Comparison of ENCODE assay signal across 1 cellular context in the genomic region with DNA sequence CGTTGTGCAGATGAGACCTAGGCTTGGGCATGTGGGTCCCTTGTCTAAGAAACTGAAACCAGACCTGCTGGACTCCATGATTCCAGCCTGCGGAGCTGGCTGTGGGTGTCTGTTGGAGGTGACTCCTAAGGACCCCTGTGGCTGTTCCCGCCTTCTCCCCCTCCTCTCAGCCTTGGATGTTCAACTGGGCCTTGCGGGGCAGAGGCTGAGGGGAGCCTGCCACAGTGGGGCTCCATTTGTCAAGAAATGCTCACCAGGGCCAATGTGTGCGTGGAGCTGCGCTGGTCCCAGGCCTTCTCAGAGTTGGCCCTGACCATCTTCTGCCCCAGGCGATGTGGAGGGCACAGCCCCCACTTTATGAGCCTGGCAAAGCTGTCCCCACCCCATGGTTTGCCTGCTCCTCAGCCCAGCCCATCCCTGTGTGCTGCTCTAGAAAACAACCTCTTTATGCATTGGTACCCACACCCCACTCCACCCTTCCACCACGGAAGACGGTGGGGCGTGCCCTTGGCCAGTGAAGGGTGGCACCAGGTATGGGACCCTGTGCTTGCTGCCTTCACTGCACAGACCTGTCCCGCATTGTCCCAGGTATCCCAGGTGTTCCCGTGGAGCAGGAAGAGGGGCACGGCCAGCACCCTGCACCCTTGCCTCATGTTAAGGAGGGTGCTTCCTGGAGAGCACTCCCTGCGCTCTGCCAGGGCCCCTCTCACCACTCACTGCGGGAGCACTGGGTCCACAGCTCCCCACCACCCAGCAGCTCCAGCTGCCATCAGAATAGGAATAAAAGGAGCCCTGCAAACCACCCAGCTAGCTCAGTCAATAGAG.
TF ChIP-seq lines count a peak whose summit lies in the region.

No MANE protein-coding gene starts in this region.

TF ChIP-seq in HepG2, 621 proteins besides CTCF, POLR2A, EP300 and RAD21 (continued from another document):
- TF ChIP-seq, protein P1, sequence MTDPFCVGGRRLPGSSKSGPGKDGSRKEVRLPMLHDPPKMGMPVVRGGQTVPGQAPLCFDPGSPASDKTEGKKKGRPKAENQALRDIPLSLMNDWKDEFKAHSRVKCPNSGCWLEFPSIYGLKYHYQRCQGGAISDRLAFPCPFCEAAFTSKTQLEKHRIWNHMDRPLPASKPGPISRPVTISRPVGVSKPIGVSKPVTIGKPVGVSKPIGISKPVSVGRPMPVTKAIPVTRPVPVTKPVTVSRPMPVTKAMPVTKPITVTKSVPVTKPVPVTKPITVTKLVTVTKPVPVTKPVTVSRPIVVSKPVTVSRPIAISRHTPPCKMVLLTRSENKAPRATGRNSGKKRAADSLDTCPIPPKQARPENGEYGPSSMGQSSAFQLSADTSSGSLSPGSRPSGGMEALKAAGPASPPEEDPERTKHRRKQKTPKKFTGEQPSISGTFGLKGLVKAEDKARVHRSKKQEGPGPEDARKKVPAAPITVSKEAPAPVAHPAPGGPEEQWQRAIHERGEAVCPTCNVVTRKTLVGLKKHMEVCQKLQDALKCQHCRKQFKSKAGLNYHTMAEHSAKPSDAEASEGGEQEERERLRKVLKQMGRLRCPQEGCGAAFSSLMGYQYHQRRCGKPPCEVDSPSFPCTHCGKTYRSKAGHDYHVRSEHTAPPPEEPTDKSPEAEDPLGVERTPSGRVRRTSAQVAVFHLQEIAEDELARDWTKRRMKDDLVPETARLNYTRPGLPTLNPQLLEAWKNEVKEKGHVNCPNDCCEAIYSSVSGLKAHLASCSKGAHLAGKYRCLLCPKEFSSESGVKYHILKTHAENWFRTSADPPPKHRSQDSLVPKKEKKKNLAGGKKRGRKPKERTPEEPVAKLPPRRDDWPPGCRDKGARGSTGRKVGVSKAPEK (CRISPR knock-in tag; IDR thresholded peaks at IDR 0.05; ENCODE audit: borderline replicate concordance): no peak
- TF ChIP-seq, protein P2, sequence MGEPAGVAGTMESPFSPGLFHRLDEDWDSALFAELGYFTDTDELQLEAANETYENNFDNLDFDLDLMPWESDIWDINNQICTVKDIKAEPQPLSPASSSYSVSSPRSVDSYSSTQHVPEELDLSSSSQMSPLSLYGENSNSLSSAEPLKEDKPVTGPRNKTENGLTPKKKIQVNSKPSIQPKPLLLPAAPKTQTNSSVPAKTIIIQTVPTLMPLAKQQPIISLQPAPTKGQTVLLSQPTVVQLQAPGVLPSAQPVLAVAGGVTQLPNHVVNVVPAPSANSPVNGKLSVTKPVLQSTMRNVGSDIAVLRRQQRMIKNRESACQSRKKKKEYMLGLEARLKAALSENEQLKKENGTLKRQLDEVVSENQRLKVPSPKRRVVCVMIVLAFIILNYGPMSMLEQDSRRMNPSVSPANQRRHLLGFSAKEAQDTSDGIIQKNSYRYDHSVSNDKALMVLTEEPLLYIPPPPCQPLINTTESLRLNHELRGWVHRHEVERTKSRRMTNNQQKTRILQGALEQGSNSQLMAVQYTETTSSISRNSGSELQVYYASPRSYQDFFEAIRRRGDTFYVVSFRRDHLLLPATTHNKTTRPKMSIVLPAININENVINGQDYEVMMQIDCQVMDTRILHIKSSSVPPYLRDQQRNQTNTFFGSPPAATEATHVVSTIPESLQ (CRISPR knock-in tag; conservative IDR thresholded peaks at IDR 0.05): no peak
- TF ChIP-seq, protein P3, sequence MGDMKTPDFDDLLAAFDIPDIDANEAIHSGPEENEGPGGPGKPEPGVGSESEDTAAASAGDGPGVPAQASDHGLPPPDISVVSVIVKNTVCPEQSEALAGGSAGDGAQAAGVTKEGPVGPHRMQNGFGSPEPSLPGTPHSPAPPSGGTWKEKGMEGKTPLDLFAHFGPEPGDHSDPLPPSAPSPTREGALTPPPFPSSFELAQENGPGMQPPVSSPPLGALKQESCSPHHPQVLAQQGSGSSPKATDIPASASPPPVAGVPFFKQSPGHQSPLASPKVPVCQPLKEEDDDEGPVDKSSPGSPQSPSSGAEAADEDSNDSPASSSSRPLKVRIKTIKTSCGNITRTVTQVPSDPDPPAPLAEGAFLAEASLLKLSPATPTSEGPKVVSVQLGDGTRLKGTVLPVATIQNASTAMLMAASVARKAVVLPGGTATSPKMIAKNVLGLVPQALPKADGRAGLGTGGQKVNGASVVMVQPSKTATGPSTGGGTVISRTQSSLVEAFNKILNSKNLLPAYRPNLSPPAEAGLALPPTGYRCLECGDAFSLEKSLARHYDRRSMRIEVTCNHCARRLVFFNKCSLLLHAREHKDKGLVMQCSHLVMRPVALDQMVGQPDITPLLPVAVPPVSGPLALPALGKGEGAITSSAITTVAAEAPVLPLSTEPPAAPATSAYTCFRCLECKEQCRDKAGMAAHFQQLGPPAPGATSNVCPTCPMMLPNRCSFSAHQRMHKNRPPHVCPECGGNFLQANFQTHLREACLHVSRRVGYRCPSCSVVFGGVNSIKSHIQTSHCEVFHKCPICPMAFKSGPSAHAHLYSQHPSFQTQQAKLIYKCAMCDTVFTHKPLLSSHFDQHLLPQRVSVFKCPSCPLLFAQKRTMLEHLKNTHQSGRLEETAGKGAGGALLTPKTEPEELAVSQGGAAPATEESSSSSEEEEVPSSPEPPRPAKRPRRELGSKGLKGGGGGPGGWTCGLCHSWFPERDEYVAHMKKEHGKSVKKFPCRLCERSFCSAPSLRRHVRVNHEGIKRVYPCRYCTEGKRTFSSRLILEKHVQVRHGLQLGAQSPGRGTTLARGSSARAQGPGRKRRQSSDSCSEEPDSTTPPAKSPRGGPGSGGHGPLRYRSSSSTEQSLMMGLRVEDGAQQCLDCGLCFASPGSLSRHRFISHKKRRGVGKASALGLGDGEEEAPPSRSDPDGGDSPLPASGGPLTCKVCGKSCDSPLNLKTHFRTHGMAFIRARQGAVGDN (CRISPR knock-in tag; IDR thresholded peaks at IDR 0.05): peak; percentile 17; the same call in 1 of the 2 replicates
- no peak for TF ChIP-seq HOXA9 (CRISPR knock-in tag; IDR thresholded peaks at IDR 0.05; ENCODE audit: borderline replicate concordance)
- no peak for TF ChIP-seq ZNF672 (CRISPR knock-in tag; IDR thresholded peaks at IDR 0.05)
- TF ChIP-seq SALL1 (CRISPR knock-in tag; IDR thresholded peaks at IDR 0.05): 0 out of 2 replicates have a peak, but pooled peaks have one; percentile 3
- no peak for TF ChIP-seq THYN1 (CRISPR knock-in tag; IDR thresholded peaks at IDR 0.05; ENCODE audit: borderline replicate concordance, low read depth)
- TF ChIP-seq JARID2 (CRISPR knock-in tag; IDR thresholded peaks at IDR 0.05; ENCODE audit: insufficient replicate concordance): no peak
- TF ChIP-seq, protein P4, sequence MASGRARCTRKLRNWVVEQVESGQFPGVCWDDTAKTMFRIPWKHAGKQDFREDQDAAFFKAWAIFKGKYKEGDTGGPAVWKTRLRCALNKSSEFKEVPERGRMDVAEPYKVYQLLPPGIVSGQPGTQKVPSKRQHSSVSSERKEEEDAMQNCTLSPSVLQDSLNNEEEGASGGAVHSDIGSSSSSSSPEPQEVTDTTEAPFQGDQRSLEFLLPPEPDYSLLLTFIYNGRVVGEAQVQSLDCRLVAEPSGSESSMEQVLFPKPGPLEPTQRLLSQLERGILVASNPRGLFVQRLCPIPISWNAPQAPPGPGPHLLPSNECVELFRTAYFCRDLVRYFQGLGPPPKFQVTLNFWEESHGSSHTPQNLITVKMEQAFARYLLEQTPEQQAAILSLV (CRISPR knock-in tag; IDR thresholded peaks at IDR 0.05; ENCODE audit: borderline replicate concordance): no peak
- no peak for TF ChIP-seq ZIK1 (CRISPR knock-in tag; IDR thresholded peaks at IDR 0.05; ENCODE audit: borderline replicate concordance, low read depth)
- peak; percentile 44; the same call in 1 of the 2 replicates for TF ChIP-seq PAF1 (CRISPR knock-in tag; IDR thresholded peaks at IDR 0.05)
- TF ChIP-seq SMYD3 (CRISPR knock-in tag; IDR thresholded peaks at IDR 0.05): no peak
- no peak for TF ChIP-seq ZNF703 (CRISPR knock-in tag; IDR thresholded peaks at IDR 0.05; ENCODE audit: borderline replicate concordance)
- peak; percentile 46 for TF ChIP-seq POLR2G (IDR thresholded peaks at IDR 0.05; ENCODE audit: low read depth, low read length)
- TF ChIP-seq POLR2AphosphoS5 (IDR thresholded peaks at IDR 0.05; ENCODE audit: low read depth, low read length): 0 out of 2 replicates have a peak, but pooled peaks have one; percentile 17
- no peak for TF ChIP-seq TBL1XR1 (IDR thresholded peaks at IDR 0.05; ENCODE audit: borderline replicate concordance, low read length, partially characterized antibody)
- TF ChIP-seq, protein P5, sequence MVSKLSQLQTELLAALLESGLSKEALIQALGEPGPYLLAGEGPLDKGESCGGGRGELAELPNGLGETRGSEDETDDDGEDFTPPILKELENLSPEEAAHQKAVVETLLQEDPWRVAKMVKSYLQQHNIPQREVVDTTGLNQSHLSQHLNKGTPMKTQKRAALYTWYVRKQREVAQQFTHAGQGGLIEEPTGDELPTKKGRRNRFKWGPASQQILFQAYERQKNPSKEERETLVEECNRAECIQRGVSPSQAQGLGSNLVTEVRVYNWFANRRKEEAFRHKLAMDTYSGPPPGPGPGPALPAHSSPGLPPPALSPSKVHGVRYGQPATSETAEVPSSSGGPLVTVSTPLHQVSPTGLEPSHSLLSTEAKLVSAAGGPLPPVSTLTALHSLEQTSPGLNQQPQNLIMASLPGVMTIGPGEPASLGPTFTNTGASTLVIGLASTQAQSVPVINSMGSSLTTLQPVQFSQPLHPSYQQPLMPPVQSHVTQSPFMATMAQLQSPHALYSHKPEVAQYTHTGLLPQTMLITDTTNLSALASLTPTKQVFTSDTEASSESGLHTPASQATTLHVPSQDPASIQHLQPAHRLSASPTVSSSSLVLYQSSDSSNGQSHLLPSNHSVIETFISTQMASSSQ (IDR thresholded peaks at IDR 0.05; ENCODE audit: low read depth): no peak
- TF ChIP-seq, protein P5 (CRISPR knock-in tag; IDR thresholded peaks at IDR 0.05; ENCODE audit: borderline replicate concordance): no peak
- TF ChIP-seq CBX1 (IDR thresholded peaks at IDR 0.05; ENCODE audit: low read depth): no peak
- TF ChIP-seq, protein P6, sequence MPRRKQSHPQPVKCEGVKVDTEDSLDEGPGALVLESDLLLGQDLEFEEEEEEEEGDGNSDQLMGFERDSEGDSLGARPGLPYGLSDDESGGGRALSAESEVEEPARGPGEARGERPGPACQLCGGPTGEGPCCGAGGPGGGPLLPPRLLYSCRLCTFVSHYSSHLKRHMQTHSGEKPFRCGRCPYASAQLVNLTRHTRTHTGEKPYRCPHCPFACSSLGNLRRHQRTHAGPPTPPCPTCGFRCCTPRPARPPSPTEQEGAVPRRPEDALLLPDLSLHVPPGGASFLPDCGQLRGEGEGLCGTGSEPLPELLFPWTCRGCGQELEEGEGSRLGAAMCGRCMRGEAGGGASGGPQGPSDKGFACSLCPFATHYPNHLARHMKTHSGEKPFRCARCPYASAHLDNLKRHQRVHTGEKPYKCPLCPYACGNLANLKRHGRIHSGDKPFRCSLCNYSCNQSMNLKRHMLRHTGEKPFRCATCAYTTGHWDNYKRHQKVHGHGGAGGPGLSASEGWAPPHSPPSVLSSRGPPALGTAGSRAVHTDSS (CRISPR knock-in tag; conservative IDR thresholded peaks at IDR 0.05): no peak
- TF ChIP-seq HCFC1 (IDR thresholded peaks at IDR 0.05; ENCODE audit: low read depth, low read length): no peak
TF ChIP-seq in HepG2: peak in this region for 9.
